Comparison of ENCODE assay signal across 18 cellular contexts in genomic region chr13:107252428-107252827, GRCh38.
A peak's percentile ranks its signal among the peaks of the same experiment; 100 is the strongest.
DNase-seq lines count a peak whose midpoint lies in the region; ATAC-seq and TF ChIP-seq lines count a peak whose summit lies in the region.
"Had no signal": no experiment of that assay in that cellular context is flagged by ENCODE, and none has a peak within 500 bp of the region (broad histone marks: within the 10 kb centered on the region; RNA-seq: fewer than 3 reads in every experiment).

No MANE protein-coding gene starts in this region.

- H3K18ac ChIP-seq in IMR-90 (ENCODE audit: low read depth, low read length) = no peak overlapping the region; the same call in 1 of the 2 replicates

- peak overlapping the region; percentile 29; the same call in 1 of the 2 replicates for H3K23ac ChIP-seq in IMR-90 (ENCODE audit: low read depth, low read length)

- H2AK5ac ChIP-seq in IMR-90 (ENCODE audit: low read depth, low read length) = peak overlapping the region; percentile 96

- peaks cover 19% of the 10 kb centered on the region for H3K9me1 ChIP-seq in IMR-90 (ENCODE audit: insufficient read depth, low read length)

- peak overlapping the region; percentile 91; the same call in 2 of the 3 replicates for H2BK15ac ChIP-seq in IMR-90 (ENCODE audit: low read depth, low read length)

- H3K27me3 Mint-ChIP-seq in nephron progenitor cell (ENCODE audit: low read depth, poor library complexity) = no peaks in the 10 kb centered on the region
- no peaks in the 10 kb centered on the region for H3K27me3 Mint-ChIP-seq in activated T-helper 1 cell treated with anti-CD3 and anti-CD28 coated beads, Interleukin-12 subunit alpha, Interleukin-12 subunit beta, Interleukin-2, Interleukin-4 antibody, amounts not matched to agents 30 ng/mL and 10 ng/mL and 1 ng/mL, durations not matched to agents 14 hours and 24 hours and 36 hours (ENCODE audit: insufficient read depth)
- H3K27me3 Mint-ChIP-seq: B cell had no signal

- no peak for TF ChIP-seq CTCF in IMR-90 (conservative IDR thresholded peaks at IDR 0.05; ENCODE audit: low read depth, low read length)
- no peak for TF ChIP-seq CTCF in epithelial cell of esophagus (IDR thresholded peaks at IDR 0.05; ENCODE audit: insufficient read depth, low read depth, low read length, missing control alignments)
- no peak for TF ChIP-seq CTCF in nephron progenitor cell (IDR thresholded peaks at IDR 0.05)
- TF ChIP-seq CTCF in upper lobe of right lung (IDR thresholded peaks at IDR 0.05) = no peak

- in situ Hi-C loops in IMR-90 (cut with MboI; ENCODE audit: low sequenced_read_pairs) = no loop called here

- no peaks in the 10 kb centered on the region for H3K36me3 Mint-ChIP-seq in nephron progenitor cell (ENCODE audit: low read depth)
- H3K36me3 Mint-ChIP-seq in activated T-helper 1 cell treated with anti-CD3 and anti-CD28 coated beads, Interleukin-12 subunit alpha, Interleukin-12 subunit beta, Interleukin-2, Interleukin-4 antibody, amounts not matched to agents 30 ng/mL and 10 ng/mL and 1 ng/mL, durations not matched to agents 14 hours and 24 hours and 36 hours (ENCODE audit: low read depth) = no peaks in the 10 kb centered on the region
- H3K36me3 Mint-ChIP-seq: CD8-positive, alpha-beta T cell; IgD-negative memory B cell had no signal

- no peak for DNase-seq in IMR-90
- DNase-seq in epithelial cell of esophagus (ENCODE audit: low read depth) = peak; percentile 41
- DNase-seq in kidney tubule cell (ENCODE audit: low spot score) = peak; percentile 56
- DNase-seq in nephron progenitor cell = no peak
- no peak for DNase-seq in activated T-helper 1 cell treated with anti-CD3 and anti-CD28 coated beads, Interleukin-12 subunit alpha, Interleukin-12 subunit beta, Interleukin-2, Interleukin-4 antibody, amounts not matched to agents 30 ng/mL and 10 ng/mL and 1 ng/mL, durations not matched to agents 14 hours and 24 hours and 36 hours (ENCODE audit: low spot score)
- DNase-seq in effector memory CD4-positive, alpha-beta T cell = no peak
- no peak for DNase-seq in upper lobe of right lung
- DNase-seq: Calu3; CD8-positive, alpha-beta T cell; DMS53; DND-41; EL had no signal

- peak overlapping the region; percentile 36 for H3K27ac Mint-ChIP-seq in nephron progenitor cell
- no peak overlapping the region for H3K27ac Mint-ChIP-seq in activated T-helper 1 cell treated with anti-CD3 and anti-CD28 coated beads, Interleukin-12 subunit alpha, Interleukin-12 subunit beta, Interleukin-2, Interleukin-4 antibody, amounts not matched to agents 30 ng/mL and 10 ng/mL and 1 ng/mL, durations not matched to agents 14 hours and 24 hours and 36 hours
- H3K27ac Mint-ChIP-seq: B cell; CD8-positive, alpha-beta T cell; IgD-negative memory B cell had no signal

- H2AFZ ChIP-seq in IMR-90 (replicated peaks; ENCODE audit: low read length, poor library complexity) = no peak overlapping the region

- TF ChIP-seq POLR2A in IMR-90 (IDR thresholded peaks at IDR 0.05; ENCODE audit: low read depth, low read length) = no peak

- peak overlapping the region; percentile 89; the same call in 1 of the 2 replicates for H3K14ac ChIP-seq in IMR-90 (replicated peaks; ENCODE audit: low read depth, low read length)

- H3K9me3 ChIP-seq in IMR-90 (ENCODE audit: control insufficient read depth, insufficient read depth, low read length) (no peaks in the 10 kb centered on the region), upper lobe of right lung (no peaks in the 10 kb centered on the region)
- H3K9me3 ChIP-seq in effector memory CD4-positive, alpha-beta T cell (ENCODE audit: control insufficient read depth, low read length) = no peaks in the 10 kb centered on the region
- H3K9me3 ChIP-seq: BLaER1 treated with 17β-estradiol and CSF1 and Interleukin-3, amounts not matched to agents 10 nM and 100 nM; HAP-1 had no signal

- H3K27me3 ChIP-seq in IMR-90 (ENCODE audit: control insufficient read depth, insufficient read depth, low read length) (no peaks in the 10 kb centered on the region), upper lobe of right lung (no peaks in the 10 kb centered on the region)
- no peaks in the 10 kb centered on the region for H3K27me3 ChIP-seq in effector memory CD4-positive, alpha-beta T cell (replicated peaks; ENCODE audit: control insufficient read depth, insufficient read depth, low read length, poor library complexity, severe bottlenecking)
- H3K27me3 ChIP-seq: BLaER1 treated with 17β-estradiol and CSF1 and Interleukin-3, amounts not matched to agents 10 nM and 100 nM had no signal

- H3K4ac ChIP-seq in IMR-90 (ENCODE audit: low read depth, low read length) = peak overlapping the region; percentile 93; the same call in 1 of the 2 replicates

- POLR2A ChIA-PET in IMR-90 (lab: Charles Lee; ENCODE audit: unreplicated experiment) = no interaction called here

- ATAC-seq in IMR-90 (ENCODE audit: low read depth) (no peak), upper lobe of right lung (no peak)
- ATAC-seq: CD8-positive, alpha-beta T cell; GM12878 had no signal

- peak overlapping the region; percentile 23 to 95 for H4K8ac ChIP-seq in IMR-90 (ENCODE audit: low read depth in 2 of 2, low read length in 2 of 2)

- intact Hi-C loops in IMR-90 (cut with micrococcal nuclease) = no loop called here
- intact Hi-C loops in activated T-helper 1 cell treated with anti-CD3 and anti-CD28 coated beads, Interleukin-12 subunit alpha, Interleukin-12 subunit beta, Interleukin-2, Interleukin-4 antibody, amounts not matched to agents 30 ng/mL and 10 ng/mL and 1 ng/mL, durations not matched to agents 14 hours and 24 hours and 36 hours (cut with micrococcal nuclease) = no loop called here
- intact Hi-C loops in upper lobe of right lung (cut with DNase I) = no loop called here

- WGBS in IMR-90 (ENCODE audit: extremely low coverage in 2 of 2, insufficient read length in 1 of 2), 2 experiments = no CpG with 5 or more reads among the region's 2 CpGs

- no peak overlapping the region for H3K9ac ChIP-seq in IMR-90 (ENCODE audit: low read depth, low read length)
- H3K9ac ChIP-seq: BLaER1 treated with 17β-estradiol and CSF1 and Interleukin-3, amounts not matched to agents 10 nM and 100 nM had no signal

- no peak overlapping the region for H3K56ac ChIP-seq in IMR-90 (ENCODE audit: extremely low read depth, insufficient read depth, low read length)

- no peak overlapping the region for H3K4me3 ChIP-seq in IMR-90 (ENCODE audit: insufficient read depth, low read depth, low read length)
- H3K4me3 ChIP-seq in epithelial cell of esophagus (ENCODE audit: low read length) = no peak overlapping the region
- no peak overlapping the region for H3K4me3 ChIP-seq in effector memory CD4-positive, alpha-beta T cell (ENCODE audit: insufficient read depth, low read depth, low read length, poor library complexity, severe bottlenecking)
- H3K4me3 ChIP-seq in upper lobe of right lung = no peak overlapping the region
- H3K4me3 ChIP-seq: BLaER1 treated with 17β-estradiol and CSF1 and Interleukin-3, amounts not matched to agents 10 nM and 100 nM; GM12878; HAP-1 had no signal

- H3K4me2 ChIP-seq in IMR-90 (ENCODE audit: low read depth, low read length) = no peak overlapping the region
- H3K4me2 ChIP-seq: BLaER1 treated with 17β-estradiol and CSF1 and Interleukin-3, amounts not matched to agents 10 nM and 100 nM had no signal

- H3K4me3 Mint-ChIP-seq in nephron progenitor cell = no peak overlapping the region
- H3K4me3 Mint-ChIP-seq in activated T-helper 1 cell treated with anti-CD3 and anti-CD28 coated beads, Interleukin-12 subunit alpha, Interleukin-12 subunit beta, Interleukin-2, Interleukin-4 antibody, amounts not matched to agents 30 ng/mL and 10 ng/mL and 1 ng/mL, durations not matched to agents 14 hours and 24 hours and 36 hours = no peak overlapping the region
- H3K4me3 Mint-ChIP-seq: B cell; CD8-positive, alpha-beta T cell; IgD-negative memory B cell had no signal

- H4K91ac ChIP-seq in IMR-90 (ENCODE audit: insufficient read depth, low read depth, low read length) = peak overlapping the region; percentile 60

- H3K79me1 ChIP-seq in IMR-90 (ENCODE audit: low read depth in 1 of 2, low read length in 2 of 2) = peaks cover 17 to 54% of the 10 kb centered on the region in 2 experiments

- no peaks in the 10 kb centered on the region for H3K36me3 ChIP-seq in IMR-90 (ENCODE audit: control insufficient read depth, insufficient read depth, low read length)
- H3K36me3 ChIP-seq in effector memory CD4-positive, alpha-beta T cell (ENCODE audit: control insufficient read depth, insufficient read depth, low read length) = no peaks in the 10 kb centered on the region
- no peaks in the 10 kb centered on the region for H3K36me3 ChIP-seq in upper lobe of right lung
- H3K36me3 ChIP-seq: BLaER1 treated with 17β-estradiol and CSF1 and Interleukin-3, amounts not matched to agents 10 nM and 100 nM; HAP-1 had no signal

- no TSS peak for BruUV-seq in IMR-90 (replicated peaks; lab: Mats Ljungman, UMichigan)

- H3K4me1 ChIP-seq in IMR-90 (ENCODE audit: control insufficient read depth, insufficient read depth, low read length) (peaks cover 21% of the 10 kb centered on the region), upper lobe of right lung (no peaks in the 10 kb centered on the region)
- H3K4me1 ChIP-seq in effector memory CD4-positive, alpha-beta T cell (ENCODE audit: control insufficient read depth, insufficient read depth, low read length, poor library complexity, severe bottlenecking) = no peaks in the 10 kb centered on the region
- H3K4me1 ChIP-seq: HAP-1 had no signal

- no peaks in the 10 kb centered on the region for H3K9me3 Mint-ChIP-seq in nephron progenitor cell
- no peaks in the 10 kb centered on the region for H3K9me3 Mint-ChIP-seq in activated T-helper 1 cell treated with anti-CD3 and anti-CD28 coated beads, Interleukin-12 subunit alpha, Interleukin-12 subunit beta, Interleukin-2, Interleukin-4 antibody, amounts not matched to agents 30 ng/mL and 10 ng/mL and 1 ng/mL, durations not matched to agents 14 hours and 24 hours and 36 hours
- H3K9me3 Mint-ChIP-seq: CD8-positive, alpha-beta T cell had no signal

- H4K5ac ChIP-seq in IMR-90 (ENCODE audit: low read depth, low read length) = peak overlapping the region; percentile 26; the same call in 1 of the 2 replicates

- no peak for TF ChIP-seq RAD21 in IMR-90 (IDR thresholded peaks at IDR 0.05; ENCODE audit: low read length)

- dilution Hi-C loops in IMR-90 (cut with HindIII; ENCODE audit: low sequenced_read_pairs, unreplicated experiment) = no loop called here

- no peak overlapping the region for H2BK5ac ChIP-seq in IMR-90 (ENCODE audit: low read depth, low read length, poor library complexity, severe bottlenecking)

- CTCF ChIA-PET in IMR-90 (lab: Yijun Ruan, JAX) = no interaction called here

- no peak overlapping the region for H2AK9ac ChIP-seq in IMR-90 (replicated peaks; ENCODE audit: low read depth, low read length, poor library complexity)

- H3K27ac ChIP-seq in IMR-90 (ENCODE audit: insufficient read depth, low read length) (no peak overlapping the region), upper lobe of right lung (no peak overlapping the region)
- no peak overlapping the region for H3K27ac ChIP-seq in effector memory CD4-positive, alpha-beta T cell (ENCODE audit: insufficient read depth, low read length, poor library complexity, severe bottlenecking)
- H3K27ac ChIP-seq: BLaER1 treated with 17β-estradiol and CSF1 and Interleukin-3, amounts not matched to agents 10 nM and 100 nM; HL-60 had no signal

- H4K20me1 ChIP-seq in IMR-90 (ENCODE audit: insufficient read depth, low read length) = no peaks in the 10 kb centered on the region
- H4K20me1 ChIP-seq: BLaER1 treated with 17β-estradiol and CSF1 and Interleukin-3, amounts not matched to agents 10 nM and 100 nM had no signal

- H2BK120ac ChIP-seq in IMR-90 (ENCODE audit: low read depth, low read length) = peak overlapping the region; percentile 92

- peaks cover 24% of the 10 kb centered on the region for H3K4me1 Mint-ChIP-seq in nephron progenitor cell
- H3K4me1 Mint-ChIP-seq in activated T-helper 1 cell treated with anti-CD3 and anti-CD28 coated beads, Interleukin-12 subunit alpha, Interleukin-12 subunit beta, Interleukin-2, Interleukin-4 antibody, amounts not matched to agents 30 ng/mL and 10 ng/mL and 1 ng/mL, durations not matched to agents 14 hours and 24 hours and 36 hours (ENCODE audit: low read depth) = no peaks in the 10 kb centered on the region
- H3K4me1 Mint-ChIP-seq: B cell, IgD-negative memory B cell had no signal

- peak overlapping the region; percentile 80 for H2BK20ac ChIP-seq in IMR-90 (ENCODE audit: low read depth, low read length)

Comparison
In these comparisons a context has a peak if more than half of its experiments do, and no peak if none do; other contexts are left out.
1. DNase-seq: peak in epithelial cell of esophagus (single experiment) and kidney tubule cell (single experiment); none in IMR-90 (single experiment), nephron progenitor cell (single experiment), activated T-helper 1 cell treated with anti-CD3 and anti-CD28 coated beads, Interleukin-12 subunit alpha, Interleukin-12 subunit beta, Interleukin-2, Interleukin-4 antibody, amounts not matched to agents 30 ng/mL and 10 ng/mL and 1 ng/mL, durations not matched to agents 14 hours and 24 hours and 36 hours (single experiment), effector memory CD4-positive, alpha-beta T cell (0 of 3) and upper lobe of right lung (single experiment).